ENCODE assay signal across 13 cellular contexts in the genomic region with DNA sequence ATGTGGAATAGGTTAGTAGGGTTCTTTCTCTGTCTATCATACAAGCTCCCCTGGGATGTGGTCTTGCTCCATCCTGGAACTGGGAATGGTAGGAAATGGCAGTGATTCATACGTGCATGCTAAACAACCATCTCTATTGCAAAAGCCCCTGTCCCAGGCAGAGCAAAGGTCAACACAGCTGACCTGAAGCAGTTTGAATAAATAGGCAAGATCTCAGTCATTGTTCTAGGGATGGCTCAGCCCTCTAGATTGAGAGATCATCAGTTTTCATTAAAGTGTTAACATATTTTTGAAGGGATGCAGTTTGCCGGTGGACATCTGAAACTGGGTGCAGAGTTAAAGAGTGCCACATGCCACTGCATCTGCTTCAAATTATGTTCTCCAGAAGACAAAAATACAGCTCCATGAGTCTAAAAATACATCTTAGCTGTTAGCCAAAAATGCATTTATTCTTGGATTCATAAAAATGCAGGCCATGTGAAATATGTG.
A peak's percentile ranks its signal among the peaks of the same experiment; 100 is the strongest.
DNase-seq lines count a peak whose midpoint lies in the region; ATAC-seq, FAIRE-seq and TF ChIP-seq lines count a peak whose summit lies in the region.
"Had no signal": no experiment of that assay in that cellular context is flagged by ENCODE, and none has a peak within 500 bp of the region (broad histone marks: within the 10 kb centered on the region; RNA-seq: fewer than 3 reads in every experiment).

No MANE protein-coding gene starts in this region.

- no peak overlapping the region for H3K27ac ChIP-seq in endothelial cell of umbilical vein (ENCODE audit: insufficient read depth, low read depth, low read length)
- H3K27ac ChIP-seq: BLaER1, suprapubic skin had no signal

- H3K9me3 ChIP-seq in MG63 (no peaks in the 10 kb centered on the region), endothelial cell of umbilical vein (replicated peaks; ENCODE audit: control insufficient read depth, insufficient read depth, low read length) (no peaks in the 10 kb centered on the region)
- H3K9me3 ChIP-seq: BLaER1, suprapubic skin had no signal

- H3K27me3 ChIP-seq in MG63 = no peaks in the 10 kb centered on the region
- no peaks in the 10 kb centered on the region for H3K27me3 ChIP-seq in endothelial cell of umbilical vein (ENCODE audit: control insufficient read depth in 2 of 2, insufficient read depth in 2 of 2, low read length in 2 of 2)
- H3K27me3 ChIP-seq: BLaER1, suprapubic skin had no signal

- BruUV-seq in endothelial cell of umbilical vein (replicated peaks; lab: Mats Ljungman, UMichigan) = no TSS peak

- no peaks in the 10 kb centered on the region for H4K20me1 ChIP-seq in endothelial cell of umbilical vein (replicated peaks; ENCODE audit: control insufficient read depth, extremely low read depth, insufficient read depth, low read length)
- H4K20me1 ChIP-seq: BLaER1 had no signal

- no peak for TF ChIP-seq POLR2A in endothelial cell of umbilical vein (IDR thresholded peaks at IDR 0.05; ENCODE audit: low read depth, low read length)

- no peak overlapping the region for H2AFZ ChIP-seq in endothelial cell of umbilical vein (ENCODE audit: low read depth, low read length)

- H3K9me1 ChIP-seq in endothelial cell of umbilical vein (replicated peaks; ENCODE audit: control insufficient read depth, extremely low read depth, insufficient read depth, low read length) = no peaks in the 10 kb centered on the region

- TF ChIP-seq CTCF in endothelial cell of umbilical vein (IDR thresholded peaks at IDR 0.05; ENCODE audit: extremely low read depth in 1 of 2, insufficient read depth in 1 of 2, low read depth in 1 of 2, low read length in 2 of 2) = no peak

- H3K36me3 ChIP-seq in MG63 (no peaks in the 10 kb centered on the region), endothelial cell of umbilical vein (ENCODE audit: control insufficient read depth in 2 of 2, extremely low read depth in 1 of 2, insufficient read depth in 2 of 2, low read length in 2 of 2) (no peaks in the 10 kb centered on the region)
- H3K36me3 ChIP-seq: BLaER1, suprapubic skin had no signal

- DNase-seq in AG08395 (ENCODE audit: low spot score) = peak; percentile 71
- peak; percentile 12 for DNase-seq in MG63
- peak; percentile 14 for DNase-seq in endothelial cell of umbilical vein (ENCODE audit: low read depth, low spot score)
- DNase-seq in lung microvascular endothelial cell (ENCODE audit: low read depth in 2 of 2) = peak; percentile 52 to 77
- no peak for DNase-seq in NCI-H146 (lab: John Stamatoyannopoulos, UW)
- DNase-seq in NCI-H446 treated with DMSO at 0.1 percent for 48 hours (lab: John Stamatoyannopoulos, UW) = no peak
- DNase-seq: NCI-H1092; NK-92 treated with Interleukin-12 subunit alpha and Interleukin-12 subunit beta, amount 100 ng/mL, for 24 hours; stimulated activated CD4-positive, alpha-beta T cell treated with anti-CD3 and anti-CD28 coated beads, Interleukin-4, amount 100 ng/mL, for 4 hours had no signal

- H3K79me2 ChIP-seq in endothelial cell of umbilical vein (ENCODE audit: control insufficient read depth, insufficient read depth, low read length) = no peaks in the 10 kb centered on the region

- FAIRE-seq in endothelial cell of umbilical vein (lab: Jason Lieb, UNC) = peak; percentile 74

- CTCF ChIA-PET in endothelial cell of umbilical vein (lab: Charles Lee) = interaction anchor here (2.0 to 3.8 kb wide), 2 partner anchors 84 to 106 kb away, joined by 8 to 14 read pairs; no protein-coding TSS in a partner anchor

- dilution Hi-C loops in endothelial cell of umbilical vein (cut with MboI; ENCODE audit: extremely low pct_ligation_motif_present, low sequenced_read_pairs) = no loop called here

- H3K4me1 ChIP-seq in endothelial cell of umbilical vein (ENCODE audit: control insufficient read depth, extremely low read depth, insufficient read depth, low read length) = peaks cover 8% of the 10 kb centered on the region

- H3K4me3 ChIP-seq in MG63 (no peak overlapping the region), endothelial cell of umbilical vein (replicated peaks in 1 of 3; ENCODE audit: insufficient read depth in 1 of 3, low read depth in 1 of 3, low read length in 3 of 3) (no peak overlapping the region)
- H3K4me3 ChIP-seq: BLaER1, suprapubic skin had no signal

- no peak overlapping the region for H3K9ac ChIP-seq in endothelial cell of umbilical vein (replicated peaks; ENCODE audit: extremely low read depth, insufficient read depth, low read length)
- H3K9ac ChIP-seq: BLaER1 had no signal

- H3K4me2 ChIP-seq in endothelial cell of umbilical vein (ENCODE audit: insufficient read depth, low read length) = no peak overlapping the region
- H3K4me2 ChIP-seq: BLaER1 had no signal

- intact Hi-C loops in endothelial cell of umbilical vein (cut with micrococcal nuclease) = no loop called here

- POLR2A ChIA-PET in endothelial cell of umbilical vein (lab: Charles Lee) = no interaction called here

- ATAC-seq in GM19035 (IDR thresholded peaks at IDR 0.05; ENCODE audit: unreplicated experiment) (no peak), GM21515 (IDR thresholded peaks at IDR 0.05; ENCODE audit: unreplicated experiment) (no peak)

TF ChIP-seq in endothelial cell of umbilical vein, 7 proteins besides CTCF, POLR2A, EP300 and RAD21:
- peak; percentile 46 for TF ChIP-seq FOS (IDR thresholded peaks at IDR 0.05; ENCODE audit: borderline replicate concordance, insufficient read depth, low read length)
- TF ChIP-seq JUN (IDR thresholded peaks at IDR 0.05; ENCODE audit: borderline replicate concordance, insufficient read depth, insufficient read length, low read depth) = no peak
- no peak for TF ChIP-seq GATA2 (IDR thresholded peaks at IDR 0.05; ENCODE audit: insufficient read depth, insufficient read length, low read depth, low read length)

Comparison
In these comparisons a context has a peak if more than half of its experiments do, and no peak if none do; other contexts are left out.
1. DNase-seq: peak in AG08395 (single experiment), MG63 (single experiment), endothelial cell of umbilical vein (single experiment) and lung microvascular endothelial cell (2 of 2); none in NCI-H146 (single experiment) and NCI-H446 treated with DMSO at 0.1 percent for 48 hours (single experiment).